In genomic region chr16:11610580-11610979, GRCh38 we compare ENCODE assay signal across 25 cellular contexts. TPM values are rescaled to one million over a fixed set of nuclear protein-coding genes. Genes with fewer than 3 reads are reported as not detected.
DNase-seq lines count a peak whose midpoint lies in the region; FAIRE-seq and TF ChIP-seq lines count a peak whose summit lies in the region.
"Had no signal": no experiment of that assay in that cellular context is flagged by ENCODE, and none has a peak within 500 bp of the region (broad histone marks: within the 10 kb centered on the region; RNA-seq: fewer than 3 reads in every experiment).

No MANE protein-coding gene starts in this region.

- BruUV-seq in mammary epithelial cell (replicated peaks; lab: Mats Ljungman, UMichigan) (no TSS peak), MCF 10A (replicated peaks; lab: Mats Ljungman, UMichigan) (no TSS peak)

- no peak for TF ChIP-seq POLR2A in thyroid gland (IDR thresholded peaks at IDR 0.05)

- H3K4me1 Mint-ChIP-seq in MCF 10A (ENCODE audit: insufficient read depth, unreplicated experiment) (peaks cover 37% of the 10 kb centered on the region), immature natural killer cell (peaks cover 31 to 40% of the 10 kb centered on the region in 2 donors)

- H3K36me3 Mint-ChIP-seq in MCF 10A (ENCODE audit: insufficient read depth, unreplicated experiment): peaks cover 15% of the 10 kb centered on the region
- H3K36me3 Mint-ChIP-seq in immature natural killer cell: no peaks in the 10 kb centered on the region

- peak overlapping the region; percentile 78 for H2AFZ ChIP-seq in mammary epithelial cell (ENCODE audit: low read depth, low read length)

- H3K27me3 ChIP-seq in mammary epithelial cell (ENCODE audit: insufficient read depth, low read length): no peaks in the 10 kb centered on the region
- H3K27me3 ChIP-seq in thyroid gland: no peaks in the 10 kb centered on the region
- H3K27me3 ChIP-seq: uterus had no signal

- no peak overlapping the region for H3K27ac ChIP-seq in mammary epithelial cell (ENCODE audit: insufficient read depth, low read depth, low read length)
- peak overlapping the region; percentile 63 to 99 (median 97) for H3K27ac ChIP-seq in thyroid gland
- H3K27ac ChIP-seq: skin epidermis, uterus had no signal

- no peaks in the 10 kb centered on the region for H3K79me2 ChIP-seq in mammary epithelial cell (ENCODE audit: insufficient read depth, low read length)

- intact Hi-C loops in mammary epithelial cell (cut with micrococcal nuclease) (no loop called here), MCF 10A (cut with micrococcal nuclease) (no loop called here), thyroid gland (cut with DNase I) (no loop called here)

- FAIRE-seq in RCC 7860 (lab: Jason Lieb, UNC): no peak
- FAIRE-seq: A204.1 had no signal

- H3K9me3 ChIP-seq in mammary epithelial cell (replicated peaks; ENCODE audit: insufficient read depth, low read length) (no peaks in the 10 kb centered on the region), thyroid gland (no peaks in the 10 kb centered on the region)
- H3K9me3 ChIP-seq: uterus had no signal

- peaks cover 42% of the 10 kb centered on the region for H3K4me1 ChIP-seq in mammary epithelial cell (ENCODE audit: insufficient read depth, low read length)
- H3K4me1 ChIP-seq in thyroid gland: peaks cover 28 to 39% of the 10 kb centered on the region in 2 donors
- H3K4me1 ChIP-seq: uterus had no signal

- no peak overlapping the region for H3K27ac Mint-ChIP-seq in MCF 10A (ENCODE audit: low read depth, unreplicated experiment)
- peak overlapping the region in 4 of 6 donors; percentile 12 to 38 (median 25) for H3K27ac Mint-ChIP-seq in immature natural killer cell
- H3K27ac Mint-ChIP-seq: activated CD4-positive, alpha-beta T cell treated with anti-CD3 and anti-CD28 coated beads, Interleukin-2, amount 10 ng/mL, durations not matched to agents 7 days and 5 days; HFFc6; T-helper 1 cell treated with Interleukin-12 subunit alpha and Interleukin-12 subunit beta and Interleukin-4 antibody, amounts not matched to agents 30 μg/mL and 1 μg/mL, for 36 hours had no signal

- in situ Hi-C loops in mammary epithelial cell (cut with MboI; ENCODE audit: low sequenced_read_pairs in 2 of 2): no loop called here

- H3K36me3 ChIP-seq in mammary epithelial cell (ENCODE audit: insufficient read depth, low read length) (no peaks in the 10 kb centered on the region), thyroid gland (no peaks in the 10 kb centered on the region)
- H3K36me3 ChIP-seq: uterus had no signal

- no peak for TF ChIP-seq CTCF in mammary epithelial cell (conservative IDR thresholded peaks at IDR 0.05 in 1 of 2, IDR thresholded peaks at IDR 0.05 in 1 of 2; ENCODE audit: extremely low read depth in 1 of 2, insufficient read depth in 1 of 2, low read depth in 1 of 2, low read length in 2 of 2)
- TF ChIP-seq CTCF in MCF 10A (IDR thresholded peaks at IDR 0.05; ENCODE audit: unreplicated experiment): no peak
- TF ChIP-seq CTCF in thyroid gland (IDR thresholded peaks at IDR 0.05): no peak

- H3K9me3 Mint-ChIP-seq in MCF 10A (ENCODE audit: unreplicated experiment): no peaks in the 10 kb centered on the region
- H3K9me3 Mint-ChIP-seq in immature natural killer cell: no peaks in the 10 kb centered on the region
- H3K9me3 Mint-ChIP-seq: activated CD4-positive, alpha-beta T cell treated with anti-CD3 and anti-CD28 coated beads, Interleukin-2, amount 10 ng/mL, durations not matched to agents 7 days and 5 days; HFFc6; T-helper 1 cell treated with Interleukin-12 subunit alpha and Interleukin-12 subunit beta and Interleukin-4 antibody, amounts not matched to agents 30 μg/mL and 1 μg/mL, for 36 hours had no signal

- H3K4me3 Mint-ChIP-seq in MCF 10A (ENCODE audit: unreplicated experiment): no peak overlapping the region
- no peak overlapping the region for H3K4me3 Mint-ChIP-seq in immature natural killer cell
- H3K4me3 Mint-ChIP-seq: activated CD4-positive, alpha-beta T cell treated with anti-CD3 and anti-CD28 coated beads, Interleukin-2, amount 10 ng/mL, durations not matched to agents 7 days and 5 days; HFFc6; T-helper 1 cell treated with Interleukin-12 subunit alpha and Interleukin-12 subunit beta and Interleukin-4 antibody, amounts not matched to agents 30 μg/mL and 1 μg/mL, for 36 hours had no signal

- H3K4me2 ChIP-seq in mammary epithelial cell (ENCODE audit: insufficient read depth, low read depth, low read length): peak overlapping the region; percentile 55

- H3K4me3 ChIP-seq in mammary epithelial cell (replicated peaks in 1 of 3; ENCODE audit: insufficient read depth in 1 of 3, low read depth in 2 of 3, low read length in 3 of 3) (no peak overlapping the region), thyroid gland (replicated peaks in 1 of 3) (no peak overlapping the region)
- H3K4me3 ChIP-seq: skin epidermis, uterus had no signal

- H4K20me1 ChIP-seq in mammary epithelial cell (ENCODE audit: insufficient read depth, low read length): no peaks in the 10 kb centered on the region

- dilution Hi-C loops in mammary epithelial cell (cut with HindIII; ENCODE audit: low sequenced_read_pairs): no loop called here

- H3K27me3 Mint-ChIP-seq in MCF 10A (ENCODE audit: insufficient read depth, unreplicated experiment) (no peaks in the 10 kb centered on the region), immature natural killer cell (ENCODE audit: low read depth in 3 of 3) (peaks cover 1 to 7% (median 5%) of the 10 kb centered on the region in 3 donors)

- DNase-seq in mammary epithelial cell (no peak), MCF 10A (ENCODE audit: unreplicated experiment) (no peak), RCC 7860 (ENCODE audit: low spot score) (peak; percentile 11), immature natural killer cell (no peak), thyroid gland (no peak), NCI-H446 (lab: John Stamatoyannopoulos, UW) (no peak), ecto neural progenitor cell (ENCODE audit: low spot score) (no peak)
- no peak for DNase-seq in central memory CD4-positive, alpha-beta T cell
- DNase-seq: activated CD4-positive, alpha-beta T cell treated with anti-CD3 and anti-CD28 coated beads, Interleukin-2, amount 10 ng/mL, durations not matched to agents 7 days and 5 days; activated CD8-positive, alpha-beta memory T cell treated with anti-CD3 and anti-CD28 coated beads, Interleukin-2, amount 50 U/mL, for 48 hours; activated gamma-delta T cell; amniotic stem cell; C1 segment of cervical spinal cord; cerebellar nuclear complex; DMS153; effector CD8-positive, alpha-beta T cell; HFFc6; left ventricle myocardium superior; NCI-H2081; SHP77 treated with DMSO at 0.1 percent for 48 hours; stimulated activated CD4-positive, alpha-beta T cell treated with anti-CD3 and anti-CD28 coated beads, Interleukin-4, amount 100 ng/mL, for 1 hour; uterus had no signal

- WGBS in mammary epithelial cell (ENCODE audit: low coverage, missing lambda C conversion rate): 65% methylated on average over 6 of the region's 6 CpGs
- 68 to 77% methylated on average over 6 of the region's 6 CpGs for whole genome bisulfite sequencing in thyroid gland, 2 donors

- POLR2A ChIA-PET in MCF 10A (lab: Yijun Ruan, JAX): interaction anchor here (3.2 kb wide), 1 partner anchor 30 kb away, joined by 26 read pairs; no protein-coding TSS in a partner anchor

- CTCF ChIA-PET in mammary epithelial cell (lab: Charles Lee; ENCODE audit: low non-redundant PET): no interaction called here
- CTCF ChIA-PET in MCF 10A (lab: Yijun Ruan, JAX): interaction anchor here (0.6 kb wide), 2 partner anchors 16 to 61 kb away, joined by 3 read pairs; no protein-coding TSS in a partner anchor

- H3K9ac ChIP-seq in mammary epithelial cell (ENCODE audit: insufficient read depth, low read length): no peak overlapping the region

RNA-seq across cellular contexts. Expression of gene LITAF, which starts 23.9 kb away (rescaled TPM):
- total RNA-seq in mammary epithelial cell: 100 to 1,000 TPM; 128 to 197 TPM
- 180 TPM for polyA plus RNA-seq in mammary epithelial cell
- 276 TPM for polyA minus RNA-seq in mammary epithelial cell
- total RNA-seq in MCF 10A (2022): 120 and 161 TPM in 2 replicates
- polyA plus RNA-seq in immature natural killer cell: 1,000 to 10,000 TPM; 1,031 to 1,827 (median 1,086) TPM
- total RNA-seq in thyroid gland: 100 to 1,000 TPM; 101 to 136 (median 112) TPM

RNA-seq across cellular contexts. Expression of gene SNN, which starts 57.7 kb away (rescaled TPM):
- total RNA-seq in mammary epithelial cell (10 to 100 TPM; 14.2 to 32.7 TPM), MCF 10A (2022) (1.9 and 5.8 TPM in 2 replicates), thyroid gland (10 to 100 TPM; 31.5 to 50.6 (median 36.3) TPM)
- polyA plus RNA-seq in mammary epithelial cell (14.2 TPM), immature natural killer cell (10 to 100 TPM in 1 of 3 donors, 1 to 10 TPM in 2; 2.4 to 11.1 (median 4.9) TPM)
- polyA minus RNA-seq in mammary epithelial cell: 13.4 TPM
